Comparison of ENCODE assay signal across 20 cellular contexts in genomic region chr22:24437091-24437490, GRCh38. TPM values are rescaled to one million over a fixed set of nuclear protein-coding genes. Genes with fewer than 3 reads are reported as not detected.
DNase-seq lines count a peak whose midpoint lies in the region; ATAC-seq, FAIRE-seq and TF ChIP-seq lines count a peak whose summit lies in the region.
"Had no signal": no experiment of that assay in that cellular context is flagged by ENCODE, and none has a peak within 500 bp of the region (broad histone marks: within the 10 kb centered on the region; RNA-seq: fewer than 3 reads in every experiment).

No MANE protein-coding gene starts in this region.

- CTCF ChIA-PET in OCI-LY7 (lab: Charles Lee; ENCODE audit: unreplicated experiment) = no interaction called here

- peaks cover 10% of the 10 kb centered on the region for H3K36me3 Mint-ChIP-seq in activated naive CD4-positive, alpha-beta T cell treated with anti-CD3 and anti-CD28 coated beads, Interleukin-2, amount 50 U/mL, for 24 hours
- peaks cover 12 to 18% of the 10 kb centered on the region in 2 donors for H3K36me3 Mint-ChIP-seq in activated naive CD4-positive, alpha-beta T cell treated with anti-CD3 and anti-CD28 coated beads, Interleukin-2, amount 50 U/mL, for 72 hours
- peaks cover 6% of the 10 kb centered on the region for H3K36me3 Mint-ChIP-seq in type B pancreatic cell

- ATAC-seq in activated naive CD4-positive, alpha-beta T cell treated with anti-CD3 and anti-CD28 coated beads, Interleukin-2, amount 50 U/mL, for 72 hours = no peak
- no peak for ATAC-seq in GM19395 (IDR thresholded peaks at IDR 0.05; ENCODE audit: unreplicated experiment)

- peak overlapping the region; percentile 7 for H3K4me3 ChIP-seq in OCI-LY7 (ENCODE audit: low read depth, low read length, poor library complexity, severe bottlenecking)
- H3K4me3 ChIP-seq: thoracic aorta had no signal

- no peak for DNase-seq in activated naive CD4-positive, alpha-beta T cell treated with anti-CD3 and anti-CD28 coated beads, Interleukin-2, amount 50 U/mL, for 72 hours (ENCODE audit: low spot score in 2 of 2)
- DNase-seq in OCI-LY7 (ENCODE audit: low spot score) (peak; percentile 36), islet precursor cell (peak; percentile 45), urothelium cell line (ENCODE audit: low spot score) (no peak), mucosa of gallbladder (ENCODE audit: low spot score) (no peak), type B pancreatic cell (ENCODE audit: extremely low spot score, unreplicated experiment) (no peak)
- DNase-seq: activated CD4-positive, CD25-positive, alpha-beta regulatory T cell; foreskin melanocyte; midbrain; NCI-H2227 treated with DMSO at 0.1 percent for 48 hours; OCI-M1; SW 1271 had no signal

- no TSS peak for BruUV-seq in OCI-LY7 (replicated peaks; lab: Mats Ljungman, UMichigan)

- intact Hi-C loops in OCI-LY7 (cut with micrococcal nuclease; ENCODE audit: unreplicated experiment) = no loop called here

- H3K9me3 Mint-ChIP-seq in activated naive CD4-positive, alpha-beta T cell treated with anti-CD3 and anti-CD28 coated beads, Interleukin-2, amount 50 U/mL, for 24 hours = no peaks in the 10 kb centered on the region
- H3K9me3 Mint-ChIP-seq in activated naive CD4-positive, alpha-beta T cell treated with anti-CD3 and anti-CD28 coated beads, Interleukin-2, amount 50 U/mL, for 72 hours = no peaks in the 10 kb centered on the region
- H3K9me3 Mint-ChIP-seq in type B pancreatic cell = no peaks in the 10 kb centered on the region
- H3K9me3 Mint-ChIP-seq: activated T-helper 2 cell treated with anti-CD3 and anti-CD28 coated beads, Interferon-gamma antibody, Interleukin-2, Interleukin-4, amounts not matched to agents 10 μg/mL and 5 μg/mL and 100 μg/mL, durations not matched to agents 14 hours and 24 hours and 36 hours had no signal

- POLR2A ChIA-PET in OCI-LY7 (lab: Charles Lee) = interaction anchor here (2.2 kb wide), 1 partner anchor 46 kb away, joined by 10 read pairs; no protein-coding TSS in a partner anchor

- no peaks in the 10 kb centered on the region for H3K9me2 ChIP-seq in OCI-LY7 (ENCODE audit: insufficient read depth, low read length)

- H3K4me1 Mint-ChIP-seq in activated naive CD4-positive, alpha-beta T cell treated with anti-CD3 and anti-CD28 coated beads, Interleukin-2, amount 50 U/mL, for 24 hours = peaks cover 71% of the 10 kb centered on the region
- peaks cover 9% of the 10 kb centered on the region for H3K4me1 Mint-ChIP-seq in type B pancreatic cell (ENCODE audit: unreplicated experiment)

- no peaks in the 10 kb centered on the region for H3K9me3 ChIP-seq in OCI-LY7 (ENCODE audit: low read length)
- H3K9me3 ChIP-seq: thoracic aorta had no signal

- no peaks in the 10 kb centered on the region for H4K20me1 ChIP-seq in OCI-LY7 (ENCODE audit: insufficient read depth, low read length)

- H3K79me2 ChIP-seq in OCI-LY7 (ENCODE audit: insufficient read depth, low read depth, low read length) = peaks cover 36% of the 10 kb centered on the region; the same call in 1 of the 2 replicates

- H3K36me3 ChIP-seq in OCI-LY7 (ENCODE audit: insufficient read depth, low read length) = peaks cover 70% of the 10 kb centered on the region
- H3K36me3 ChIP-seq: thoracic aorta had no signal

- H3K4me3 Mint-ChIP-seq in activated naive CD4-positive, alpha-beta T cell treated with anti-CD3 and anti-CD28 coated beads, Interleukin-2, amount 50 U/mL, for 24 hours = no peak overlapping the region
- no peak overlapping the region for H3K4me3 Mint-ChIP-seq in type B pancreatic cell

- H3K27ac ChIP-seq in OCI-LY7 (ENCODE audit: low read depth, low read length, poor library complexity, severe bottlenecking) = peak overlapping the region; percentile 99
- H3K27ac ChIP-seq: thoracic aorta had no signal

- TF ChIP-seq CTCF in OCI-LY7 (conservative IDR thresholded peaks at IDR 0.05; ENCODE audit: low read length) = no peak
- no peak for TF ChIP-seq CTCF in type B pancreatic cell (conservative IDR thresholded peaks at IDR 0.05)

- peak; percentile 94 for FAIRE-seq in urothelium cell line (lab: Jason Lieb, UNC)
- FAIRE-seq: bronchial epithelial cell, endometrium had no signal

- H3K27me3 Mint-ChIP-seq in activated naive CD4-positive, alpha-beta T cell treated with anti-CD3 and anti-CD28 coated beads, Interleukin-2, amount 50 U/mL, for 24 hours = no peaks in the 10 kb centered on the region
- H3K27me3 Mint-ChIP-seq in type B pancreatic cell = no peaks in the 10 kb centered on the region
- H3K27me3 Mint-ChIP-seq: progenitor cell of endocrine pancreas had no signal

- H2AFZ ChIP-seq in OCI-LY7 (ENCODE audit: low read length) = no peak overlapping the region

- H3K4me2 ChIP-seq in OCI-LY7 (ENCODE audit: low read length) = peak overlapping the region; percentile 97

- H3K4me1 ChIP-seq in OCI-LY7 (ENCODE audit: insufficient read depth, low read length, poor library complexity, severe bottlenecking) = peaks cover 66% of the 10 kb centered on the region

- peak overlapping the region; percentile 89 for H3K27ac Mint-ChIP-seq in activated naive CD4-positive, alpha-beta T cell treated with anti-CD3 and anti-CD28 coated beads, Interleukin-2, amount 50 U/mL, for 24 hours
- H3K27ac Mint-ChIP-seq in activated naive CD4-positive, alpha-beta T cell treated with anti-CD3 and anti-CD28 coated beads, Interleukin-2, amount 50 U/mL, for 72 hours = peak overlapping the region in 1 of 2 donors; percentile 97
- no peak overlapping the region for H3K27ac Mint-ChIP-seq in type B pancreatic cell

RNA-seq across cellular contexts. Expression of gene ADORA2A, which starts 9.7 kb away (rescaled TPM):
- 10 to 100 TPM; 33.8 to 34.4 TPM for total RNA-seq in activated naive CD4-positive, alpha-beta T cell treated with anti-CD3 and anti-CD28 coated beads, Interleukin-2, amount 50 U/mL, for 72 hours
- total RNA-seq in OCI-LY7 (2014; rRNA removed; shearing (Covaris generic)) = 31.2 and 35.7 TPM in 2 replicates
- total RNA-seq in OCI-LY7 (2022) (29.5 and 35.0 TPM in 2 replicates), mucosa of gallbladder (4.1 TPM), type B pancreatic cell (ENCODE audit: low replicate concordance) (7.2 and 19.2 TPM in 2 replicates)

RNA-seq across cellular contexts. Expression of gene UPB1, which starts 58.0 kb away (rescaled TPM):
- total RNA-seq in activated naive CD4-positive, alpha-beta T cell treated with anti-CD3 and anti-CD28 coated beads, Interleukin-2, amount 50 U/mL, for 72 hours = under 1 TPM; 0.23 to 0.57 TPM
- 0.13 and 0.69 TPM in 2 replicates for total RNA-seq in OCI-LY7 (2014; rRNA removed; shearing (Covaris generic))
- 0.70 and 0.85 TPM in 2 replicates for total RNA-seq in OCI-LY7 (2022)
- total RNA-seq in mucosa of gallbladder = 0.83 TPM
- 0.24 and 1.1 TPM in 2 replicates for total RNA-seq in type B pancreatic cell (ENCODE audit: low replicate concordance)
- total RNA-seq: bronchial epithelial cell, Daoy had no signal

Comparison
In these comparisons a context has a peak if more than half of its experiments do, and no peak if none do; other contexts are left out.
1. DNase-seq: peak in OCI-LY7 (single experiment) and islet precursor cell (single experiment); none in activated naive CD4-positive, alpha-beta T cell treated with anti-CD3 and anti-CD28 coated beads, Interleukin-2, amount 50 U/mL, for 72 hours (0 of 2), urothelium cell line (single experiment), mucosa of gallbladder (single experiment) and type B pancreatic cell (single experiment).